Comparison of ENCODE assay signal across 8 cellular contexts in the genomic region with DNA sequence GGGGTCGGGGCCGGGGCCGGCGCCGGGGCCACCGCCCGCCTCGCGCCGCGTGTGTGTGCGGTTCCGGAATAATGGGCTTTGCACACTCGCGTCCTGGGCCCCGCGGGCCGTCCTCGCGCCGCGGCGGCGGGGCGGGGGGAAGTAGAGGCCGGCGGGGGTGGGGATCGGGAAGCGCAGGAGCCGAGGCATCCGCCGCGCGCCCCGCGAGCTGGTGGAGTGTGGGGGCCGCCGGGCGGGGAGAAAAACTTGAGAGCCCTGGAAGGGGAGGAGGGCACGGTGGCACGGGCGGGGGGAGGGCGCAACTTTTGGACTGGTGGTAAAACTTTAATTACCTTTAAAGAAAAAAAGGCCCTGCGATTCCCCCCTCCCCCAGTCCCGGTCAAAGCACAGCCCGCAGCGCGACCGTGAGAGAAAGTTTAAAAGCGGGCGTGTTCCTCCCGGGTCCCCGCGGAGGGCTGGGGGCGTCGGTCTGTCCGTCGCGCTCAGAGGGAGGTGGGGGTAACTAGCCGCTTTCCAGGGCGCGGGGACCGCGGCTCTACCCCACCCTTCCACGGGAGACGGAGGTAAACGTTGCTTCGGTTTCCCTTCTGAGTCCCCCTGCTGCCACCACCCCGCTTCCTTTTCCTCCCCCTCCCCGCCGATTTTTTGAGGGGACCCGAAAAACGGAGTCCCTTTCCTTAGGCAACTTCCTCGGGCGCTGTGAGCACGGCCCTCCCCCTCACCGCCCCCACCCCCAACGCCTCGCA. TPM values are rescaled to one million over a fixed set of nuclear protein-coding genes. Genes with fewer than 3 reads are reported as not detected.
DNase-seq lines count a peak whose midpoint lies in the region; ATAC-seq, FAIRE-seq and TF ChIP-seq lines count a peak whose summit lies in the region.

No MANE protein-coding gene starts in this region.

- intact Hi-C loops in HepG2 (cut with micrococcal nuclease; ENCODE audit: unreplicated experiment): no loop called here

- peaks cover 5% of the 10 kb centered on the region; the same call in 1 of the 2 replicates for H3K4me1 ChIP-seq in HepG2 (ENCODE audit: insufficient read depth, low read length)

- H3K4me2 ChIP-seq in HepG2 (ENCODE audit: low read depth, low read length): peak overlapping the region; percentile 82

- H3K27ac ChIP-seq in HepG2 (ENCODE audit: extremely low read length, insufficient read depth, low read length): no peak overlapping the region

- in situ Hi-C loops in HepG2 (cut with HindIII; ENCODE audit: extremely low pct_ligation_motif_present, low pct_unique_long_range_greater_than_20kb): loop anchor here (10.0 kb wide), 1 partner anchor 235 kb away; no protein-coding TSS in a partner anchor

- no peak for DNase-seq in BJ (ENCODE audit: low read depth)
- DNase-seq in HCEC 1CT: peak; percentile 1
- DNase-seq in choroid plexus epithelial cell (ENCODE audit: low read depth): no peak
- no peak for DNase-seq in HepG2 (ENCODE audit: low spot score)
- peak; percentile 14 for DNase-seq in stimulated activated CD8-positive, alpha-beta memory T cell treated with anti-CD3 and anti-CD28 coated beads, Interleukin-12 subunit alpha, Interleukin-12 subunit beta, amount 100 ng/mL, for 1 hour (ENCODE audit: low read depth)
- DNase-seq in NCI-H2196 treated with DMSO at 0.1 percent for 48 hours (lab: John Stamatoyannopoulos, UW; ENCODE audit: unreplicated experiment): no peak

- no peaks in the 10 kb centered on the region for H3K9me3 ChIP-seq in HepG2 (ENCODE audit: low read length)

- no peaks in the 10 kb centered on the region for H3K79me2 ChIP-seq in HepG2 (ENCODE audit: insufficient read depth, low read length)

- peak; percentile 14 for ATAC-seq in HepG2
- no peak for ATAC-seq in GM21360 (IDR thresholded peaks at IDR 0.05; ENCODE audit: unreplicated experiment)

- H3K36me3 ChIP-seq in BJ (ENCODE audit: control insufficient read depth, insufficient read depth, low read length) (no peaks in the 10 kb centered on the region), HepG2 (replicated peaks in 1 of 2; ENCODE audit: control insufficient read depth in 1 of 2, insufficient read depth in 2 of 2, low read length in 2 of 2) (no peaks in the 10 kb centered on the region)

- H3K27me3 ChIP-seq in BJ (ENCODE audit: control insufficient read depth, insufficient read depth, low read length) (no peaks in the 10 kb centered on the region), HepG2 (ENCODE audit: control insufficient read depth in 1 of 2, insufficient read depth in 2 of 2, low read length in 2 of 2) (peaks cover 0 to 38% of the 10 kb centered on the region in 2 experiments; a peak in 3 of 5 replicates)

- TF ChIP-seq CTCF in BJ (IDR thresholded peaks at IDR 0.05; ENCODE audit: insufficient read depth, low read depth, low read length) (no peak), WI38 (IDR thresholded peaks at IDR 0.05; ENCODE audit: low read depth, low read length) (no peak), choroid plexus epithelial cell (conservative IDR thresholded peaks at IDR 0.05; ENCODE audit: low read depth, low read length) (no peak), HepG2 (CRISPR knock-in tag; IDR thresholded peaks at IDR 0.05) (no peak)

- POLR2A ChIA-PET in BJ (lab: Charles Lee) (interaction anchor here (0.6 kb wide), 1 partner anchor 408 kb away, joined by 3 read pairs; no protein-coding TSS in a partner anchor), HepG2 (lab: Yijun Ruan, JAX) (no interaction called here)

- 1% methylated on average over 60 of the region's 79 CpGs for WGBS in HepG2 (ENCODE audit: low lambda C conversion rate)

- no TSS peak for BruUV-seq in HepG2 (replicated peaks; lab: Mats Ljungman, UMichigan)

- no peaks in the 10 kb centered on the region for H4K20me1 ChIP-seq in HepG2 (ENCODE audit: insufficient read depth, low read length)

- H3K4me3 ChIP-seq in BJ (ENCODE audit: low read depth, low read length) (peak overlapping the region; percentile 90), WI38 (ENCODE audit: low read depth, low read length) (peak overlapping the region; percentile 80), choroid plexus epithelial cell (ENCODE audit: low read depth, low read length) (peak overlapping the region; percentile 81), HepG2 (replicated peaks in 1 of 3; ENCODE audit: insufficient read depth in 1 of 3, low read depth in 2 of 3, low read length in 3 of 3) (peak overlapping the region; percentile 54 to 78 (median 62); a peak in 5 of 6 replicates)

- no peak overlapping the region for H2AFZ ChIP-seq in HepG2 (ENCODE audit: low read length)

- no peak for TF ChIP-seq POLR2A in HepG2 (IDR thresholded peaks at IDR 0.05; ENCODE audit: insufficient read depth in 1 of 2, low read depth in 2 of 2, low read length in 2 of 2)

- H3K9ac ChIP-seq in HepG2 (ENCODE audit: insufficient read depth, low read depth, low read length): no peak overlapping the region

- CTCF ChIA-PET in BJ (lab: Yijun Ruan, JAX): interaction anchor here (0.6 to 1.4 kb wide), 7 partner anchors 10 to 530 kb away, joined by 3 to 12 read pairs (median 6); no protein-coding TSS in a partner anchor
- CTCF ChIA-PET in HepG2 (lab: Yijun Ruan, JAX; ENCODE audit: low intra/inter-chr PET ratio, low total read pairs): interaction anchor here (1.2 kb wide), 1 partner anchor 521 kb away, joined by 6 read pairs; no protein-coding TSS in a partner anchor

- TF ChIP-seq RAD21 in HepG2 (CRISPR knock-in tag; IDR thresholded peaks at IDR 0.05): no peak

- TF ChIP-seq EP300 in HepG2 (IDR thresholded peaks at IDR 0.05; ENCODE audit: low read depth in 2 of 2, low read length in 2 of 2) (no peak), HepG2 (CRISPR knock-in tag; IDR thresholded peaks at IDR 0.05; ENCODE audit: borderline replicate concordance) (no peak)

- no peak for FAIRE-seq in HepG2 (lab: Jason Lieb, UNC)

TF ChIP-seq in HepG2, 621 proteins besides CTCF, POLR2A, EP300 and RAD21 (continues in another document):
- TF ChIP-seq, protein P1, sequence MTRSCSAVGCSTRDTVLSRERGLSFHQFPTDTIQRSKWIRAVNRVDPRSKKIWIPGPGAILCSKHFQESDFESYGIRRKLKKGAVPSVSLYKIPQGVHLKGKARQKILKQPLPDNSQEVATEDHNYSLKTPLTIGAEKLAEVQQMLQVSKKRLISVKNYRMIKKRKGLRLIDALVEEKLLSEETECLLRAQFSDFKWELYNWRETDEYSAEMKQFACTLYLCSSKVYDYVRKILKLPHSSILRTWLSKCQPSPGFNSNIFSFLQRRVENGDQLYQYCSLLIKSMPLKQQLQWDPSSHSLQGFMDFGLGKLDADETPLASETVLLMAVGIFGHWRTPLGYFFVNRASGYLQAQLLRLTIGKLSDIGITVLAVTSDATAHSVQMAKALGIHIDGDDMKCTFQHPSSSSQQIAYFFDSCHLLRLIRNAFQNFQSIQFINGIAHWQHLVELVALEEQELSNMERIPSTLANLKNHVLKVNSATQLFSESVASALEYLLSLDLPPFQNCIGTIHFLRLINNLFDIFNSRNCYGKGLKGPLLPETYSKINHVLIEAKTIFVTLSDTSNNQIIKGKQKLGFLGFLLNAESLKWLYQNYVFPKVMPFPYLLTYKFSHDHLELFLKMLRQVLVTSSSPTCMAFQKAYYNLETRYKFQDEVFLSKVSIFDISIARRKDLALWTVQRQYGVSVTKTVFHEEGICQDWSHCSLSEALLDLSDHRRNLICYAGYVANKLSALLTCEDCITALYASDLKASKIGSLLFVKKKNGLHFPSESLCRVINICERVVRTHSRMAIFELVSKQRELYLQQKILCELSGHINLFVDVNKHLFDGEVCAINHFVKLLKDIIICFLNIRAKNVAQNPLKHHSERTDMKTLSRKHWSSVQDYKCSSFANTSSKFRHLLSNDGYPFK (CRISPR knock-in tag; IDR thresholded peaks at IDR 0.05; ENCODE audit: borderline replicate concordance): no peak
- 0 out of 2 replicates have a peak, but pooled peaks have one; percentile 7 for TF ChIP-seq DR1 (CRISPR knock-in tag; IDR thresholded peaks at IDR 0.05)
- TF ChIP-seq KMT2A (CRISPR knock-in tag; IDR thresholded peaks at IDR 0.05): 0 out of 2 replicates have a peak, but pooled peaks have one; percentile 13
- no peak for TF ChIP-seq LCORL (IDR thresholded peaks at IDR 0.05)
- 0 out of 2 replicates have a peak, but pooled peaks have one; percentile 3 for TF ChIP-seq LCORL (CRISPR knock-in tag; IDR thresholded peaks at IDR 0.05)
- 0 out of 2 replicates have a peak, but pooled peaks have one; percentile 42 for TF ChIP-seq ZNF234 (CRISPR knock-in tag; conservative IDR thresholded peaks at IDR 0.05)
- no peak for TF ChIP-seq HNRNPH1 (optimal IDR thresholded peaks at IDR 0.05; ENCODE audit: low read depth, low read length)

RNA-seq across cellular contexts. Expression of a gene that starts 1.9 kb away (rescaled TPM):
- polyA plus RNA-seq in BJ (2011; rRNA removed) (6.8 and 7.6 TPM in 2 replicates), HepG2 (2011; rRNA removed) (1.2 and 1.5 TPM in 2 replicates)
- 5.5 and 6.1 TPM in 2 replicates for polyA minus RNA-seq in BJ (2011; rRNA and poly(A)+ RNA removed)
- total RNA-seq in HepG2 (2016; rRNA removed; fragmentation: Illumina TruSeq; extraction: Trizol): 2.5 and 4.1 TPM in 2 replicates
- 1.3 and 1.4 TPM in 2 replicates for total RNA-seq in HepG2 (2016; cell fraction: cytosol; rRNA removed; fragmentation: Illumina TruSeq; extraction: Trizol; ENCODE audit: low read depth)
- 2.3 and 3.2 TPM in 2 replicates for total RNA-seq in HepG2 (2016; cell fraction: insoluble cytoplasmic fraction; rRNA removed; fragmentation: Illumina TruSeq; extraction: Trizol)
- total RNA-seq in HepG2 (2016; cell fraction: membrane; rRNA removed; fragmentation: Illumina TruSeq; extraction: Trizol): 1.9 and 2.3 TPM in 2 replicates
- total RNA-seq in HepG2 (2016; cell fraction: nucleus; rRNA removed; fragmentation: Illumina TruSeq; extraction: Trizol): 3.9 and 4.0 TPM in 2 replicates
- 0.39 and 0.87 TPM in 2 replicates for polyA plus RNA-seq in HepG2 (2011; cell fraction: cytosol; rRNA removed)
- 1.3 and 3.9 TPM in 2 replicates for polyA plus RNA-seq in HepG2 (2011; cell fraction: nucleus; rRNA removed)
- polyA plus RNA-seq in HepG2 (2012): 1.0 and 1.7 TPM in 2 replicates
- 0.12 and 0.37 TPM in 2 replicates for polyA plus RNA-seq in HepG2 (2016; cell fraction: cytosol; fragmentation: Illumina TruSeq; extraction: Trizol; ENCODE audit: low read depth)
- 2.2 TPM in 2 replicates for polyA plus RNA-seq in HepG2 (2016; cell fraction: insoluble cytoplasmic fraction; fragmentation: Illumina TruSeq; extraction: Trizol; ENCODE audit: low read depth)
- 0.26 and 0.31 TPM in 2 replicates for polyA plus RNA-seq in HepG2 (2016; cell fraction: membrane; fragmentation: Illumina TruSeq; extraction: Trizol; ENCODE audit: low read depth)
- 3.6 and 4.0 TPM in 2 replicates for polyA plus RNA-seq in HepG2 (2016; cell fraction: nucleus; fragmentation: Illumina TruSeq; extraction: Trizol; ENCODE audit: insufficient read depth, low read depth)
- polyA minus RNA-seq in HepG2 (2011; rRNA and poly(A)+ RNA removed; ENCODE audit: low replicate concordance): 0.70 and 2.3 TPM in 2 replicates
- polyA minus RNA-seq in HepG2 (2011; cell fraction: cytosol; rRNA and poly(A)+ RNA removed): 0.70 and 1.1 TPM in 2 replicates
- polyA minus RNA-seq in HepG2 (2011; cell fraction: nucleus; rRNA and poly(A)+ RNA removed): 3.5 and 5.1 TPM in 2 replicates

Comparison
In these comparisons a context has a peak if more than half of its experiments do, and no peak if none do; other contexts are left out.
1. DNase-seq: peak in HCEC 1CT (single experiment) and stimulated activated CD8-positive, alpha-beta memory T cell treated with anti-CD3 and anti-CD28 coated beads, Interleukin-12 subunit alpha, Interleukin-12 subunit beta, amount 100 ng/mL, for 1 hour (single experiment); none in BJ (single experiment), choroid plexus epithelial cell (single experiment), HepG2 (single experiment) and NCI-H2196 treated with DMSO at 0.1 percent for 48 hours (single experiment).
2. Peak in every context shown above with its lines, with median percentiles within 50 percentile points of each other: H3K4me3 ChIP-seq.